In the genomic region with DNA sequence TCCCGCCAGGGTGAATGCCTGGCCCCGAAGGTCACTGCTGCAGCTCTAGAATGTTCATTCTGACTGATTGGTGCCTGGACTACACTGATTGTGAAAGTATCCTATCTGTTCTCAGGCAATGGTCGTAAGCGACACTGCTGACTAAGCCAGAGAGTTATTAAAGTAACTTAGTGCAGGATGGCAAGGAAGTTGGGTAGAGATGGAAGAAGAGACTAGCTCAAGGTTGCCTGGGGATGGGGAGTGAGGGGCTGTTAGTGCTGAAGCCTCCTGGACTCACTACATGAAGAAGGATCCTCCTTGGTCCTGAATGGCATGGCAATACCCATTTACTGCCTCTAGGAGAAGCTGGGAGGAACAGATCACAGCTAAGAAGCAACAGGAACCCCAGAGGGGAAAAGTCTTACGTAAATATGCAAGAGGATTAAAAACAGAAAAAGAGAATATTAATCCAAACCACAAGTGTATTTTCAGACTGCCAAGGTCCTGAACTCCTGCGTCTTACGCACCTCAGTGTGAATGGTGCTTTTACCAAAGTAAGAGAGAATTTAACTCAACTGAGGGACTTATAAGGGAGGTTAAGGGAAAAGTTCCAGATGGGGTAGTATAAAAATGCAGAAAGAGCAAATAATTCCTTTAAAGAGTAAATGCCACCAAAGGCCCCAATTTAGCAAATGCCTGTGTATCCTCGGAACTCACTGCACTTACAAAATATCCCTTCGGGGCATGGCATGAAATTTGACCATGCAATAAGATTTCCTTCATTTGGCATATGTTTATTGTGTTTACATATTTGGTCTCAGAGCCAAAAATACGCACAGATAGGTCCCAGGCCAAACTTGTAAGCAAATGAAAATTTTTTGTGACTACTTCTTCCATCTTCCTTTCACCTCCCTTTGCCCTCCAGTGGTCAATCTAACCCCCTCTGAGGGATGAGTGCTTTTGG, we compare ENCODE assay signal across 10 cellular contexts.
DNase-seq lines count a peak whose midpoint lies in the region; ATAC-seq, FAIRE-seq and TF ChIP-seq lines count a peak whose summit lies in the region.
"Had no signal": no experiment of that assay in that cellular context is flagged by ENCODE, and none has a peak within 500 bp of the region (broad histone marks: within the 10 kb centered on the region; RNA-seq: fewer than 3 reads in every experiment).

No MANE protein-coding gene starts in this region.

- H3K9me3 Mint-ChIP-seq in mesothelial cell of epicardium, result no peaks in the 10 kb centered on the region
- H3K9me3 Mint-ChIP-seq: stimulated activated naive CD8-positive, alpha-beta T cell treated with anti-CD3 and anti-CD28 coated beads, Interleukin-15, Interleukin-2, amounts not matched to agents 100 ng/mL and 50 ng/mL, for 24 hours had no signal

- peak; percentile 17 for DNase-seq in NAMALWA (ENCODE audit: low spot score)
- no peak for DNase-seq in epithelial cell of proximal tubule (ENCODE audit: low read depth)
- no peak for DNase-seq in sciatic nerve (ENCODE audit: low spot score)
- DNase-seq in HK-2 (ENCODE audit: unreplicated experiment), result no peak
- no peak for DNase-seq in mesothelial cell of epicardium (ENCODE audit: low spot score in 2 of 2, unreplicated experiment in 2 of 2)
- DNase-seq in kidney, result no peak
- DNase-seq in ACHN, result no peak
- DNase-seq: left cardiac atrium had no signal

- peaks cover 29% of the 10 kb centered on the region for H3K4me1 Mint-ChIP-seq in mesothelial cell of epicardium

- no peaks in the 10 kb centered on the region for H3K9me3 ChIP-seq in kidney (ENCODE audit: control insufficient read depth in 1 of 2, low read length in 2 of 2)

- H3K36me3 Mint-ChIP-seq in mesothelial cell of epicardium, result no peaks in the 10 kb centered on the region

- in situ Hi-C loops in ACHN (cut with HindIII; ENCODE audit: low pct_ligation_motif_present, low pct_unique_long_range_greater_than_20kb, low sequenced_read_pairs), result no loop called here

- H3K36me3 ChIP-seq in kidney (ENCODE audit: control insufficient read depth in 1 of 2, insufficient read depth in 2 of 2, low read length in 2 of 2), result no peaks in the 10 kb centered on the region

- peak; percentile 54 for ATAC-seq in GM18861 (IDR thresholded peaks at IDR 0.05; ENCODE audit: unreplicated experiment)
- peak; percentile 91 for ATAC-seq in sciatic nerve

- H3K4me1 ChIP-seq in kidney (ENCODE audit: control insufficient read depth in 1 of 2, insufficient read depth in 1 of 2, low read depth in 1 of 2, low read length in 2 of 2), result peaks cover 0 to 3% of the 10 kb centered on the region in 2 donors

- H3K27ac ChIP-seq in kidney (ENCODE audit: low read depth in 2 of 2, low read length in 2 of 2), result no peak overlapping the region

- TF ChIP-seq CTCF in epithelial cell of proximal tubule (conservative IDR thresholded peaks at IDR 0.05; ENCODE audit: low read depth, low read length), result peak; percentile 44
- no peak for TF ChIP-seq CTCF in mesothelial cell of epicardium (IDR thresholded peaks at IDR 0.05; ENCODE audit: unreplicated experiment)
- no peak for TF ChIP-seq CTCF in kidney (IDR thresholded peaks at IDR 0.05; ENCODE audit: borderline replicate concordance, extremely low read depth, insufficient read depth)

- peaks cover 10% of the 10 kb centered on the region for H3K27me3 Mint-ChIP-seq in mesothelial cell of epicardium (ENCODE audit: low read depth)

- H3K27ac Mint-ChIP-seq in mesothelial cell of epicardium, result no peak overlapping the region
- H3K27ac Mint-ChIP-seq: stimulated activated naive CD8-positive, alpha-beta T cell treated with anti-CD3 and anti-CD28 coated beads, Interleukin-15, Interleukin-2, amounts not matched to agents 100 ng/mL and 50 ng/mL, for 24 hours had no signal

- FAIRE-seq in kidney (lab: Jason Lieb, UNC), result no peak

- H3K9ac ChIP-seq in kidney (ENCODE audit: low read length in 2 of 2), result no peak overlapping the region

- no peak overlapping the region for H3K4me3 ChIP-seq in epithelial cell of proximal tubule (ENCODE audit: low read depth, low read length)
- no peak overlapping the region for H3K4me3 ChIP-seq in kidney (ENCODE audit: low read length in 2 of 2)

- intact Hi-C loops in sciatic nerve (cut with DNase I), result no loop called here
- intact Hi-C loops in kidney (cut with DNase I), result no loop called here

- H3K4me3 Mint-ChIP-seq in mesothelial cell of epicardium, result no peak overlapping the region
- H3K4me3 Mint-ChIP-seq: stimulated activated naive CD8-positive, alpha-beta T cell treated with anti-CD3 and anti-CD28 coated beads, Interleukin-15, Interleukin-2, amounts not matched to agents 100 ng/mL and 50 ng/mL, for 24 hours had no signal
